8 cellular contexts compared by ENCODE assay signal in the genomic region with DNA sequence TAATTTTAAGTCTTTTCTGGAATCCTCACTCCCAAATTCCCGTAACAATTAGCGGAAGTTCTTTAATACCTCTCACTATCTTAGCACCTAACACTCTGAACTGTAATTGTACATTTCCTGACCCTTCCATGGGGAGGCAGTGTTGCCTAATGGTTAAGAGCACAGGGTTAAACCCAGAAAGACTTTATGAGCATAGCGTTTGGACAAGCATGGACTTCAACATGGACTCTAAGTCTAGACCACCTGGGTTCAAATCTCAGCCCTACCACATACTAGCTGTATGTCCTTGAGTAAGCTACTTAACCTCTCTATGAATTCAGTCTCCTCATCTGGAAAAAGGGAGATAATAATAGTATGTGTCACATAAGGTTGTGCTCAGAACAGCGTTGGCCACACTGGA. TPM values are rescaled to one million over a fixed set of nuclear protein-coding genes. Genes with fewer than 3 reads are reported as not detected.
A peak's percentile ranks its signal among the peaks of the same experiment; 100 is the strongest.
DNase-seq lines count a peak whose midpoint lies in the region; ATAC-seq, FAIRE-seq and TF ChIP-seq lines count a peak whose summit lies in the region.

No MANE protein-coding gene starts in this region.

- intact Hi-C loops in adrenal gland (cut with DNase I): loop anchor here in 1 of 2 donors (5.0 kb wide), 1 partner anchor 281 kb away; no protein-coding TSS in a partner anchor
- intact Hi-C loops in uterus (cut with DNase I; ENCODE audit: low total_unique reads): no loop called here

- H3K4me1 ChIP-seq in adrenal gland (replicated peaks in 1 of 2): peaks cover under 1 to 12% of the 10 kb centered on the region in 2 donors
- H3K4me1 ChIP-seq in keratinocyte (ENCODE audit: control insufficient read depth, extremely low read depth, insufficient read depth, low read length): peaks cover 20% of the 10 kb centered on the region
- peaks cover 0 to 5% of the 10 kb centered on the region in 2 donors for H3K4me1 ChIP-seq in uterus

- 76 to 82% (median 78%) methylated on average over 4 of the region's 4 CpGs for WGBS in adrenal gland, 4 donors

- H3K9ac ChIP-seq in keratinocyte (ENCODE audit: control insufficient read depth, extremely low read depth, insufficient read depth, low read length): no peak overlapping the region

- H3K79me2 ChIP-seq in keratinocyte (ENCODE audit: control insufficient read depth, insufficient read depth, low read length): peaks cover 19% of the 10 kb centered on the region

- FAIRE-seq in GM12892 (lab: Jason Lieb, UNC): peak; percentile 94
- FAIRE-seq in keratinocyte (lab: Jason Lieb, UNC): peak; percentile 86

- H3K9me3 ChIP-seq in adrenal gland (replicated peaks in 1 of 3) (peaks cover 0 to 6% (median 0%) of the 10 kb centered on the region in 3 donors), keratinocyte (ENCODE audit: control insufficient read depth, low read depth, low read length) (no peaks in the 10 kb centered on the region), uterus (peaks cover 0 to 5% of the 10 kb centered on the region in 2 donors)

- TF ChIP-seq CTCF in AG10803 (conservative IDR thresholded peaks at IDR 0.05; ENCODE audit: low read length) (peak; percentile 54), adrenal gland (IDR thresholded peaks at IDR 0.05) (peak; percentile 14 to 73 (median 57)), keratinocyte (optimal IDR thresholded peaks at IDR 0.05 in 1 of 3, IDR thresholded peaks at IDR 0.05 in 1 of 3, conservative IDR thresholded peaks at IDR 0.05 in 1 of 3; ENCODE audit: extremely low read depth in 1 of 3, insufficient read depth in 2 of 3, low read length in 3 of 3) (peak; percentile 56 to 77 (median 61)), uterus (IDR thresholded peaks at IDR 0.05) (peak in 3 of 4 experiments; percentile 26 to 57 (median 46))

- H3K36me3 ChIP-seq in adrenal gland (replicated peaks in 1 of 2) (no peaks in the 10 kb centered on the region), keratinocyte (ENCODE audit: control insufficient read depth in 2 of 2, extremely low read depth in 1 of 2, insufficient read depth in 2 of 2, low read length in 2 of 2) (no peaks in the 10 kb centered on the region), uterus (no peaks in the 10 kb centered on the region)

- DNase-seq in AG10803 (ENCODE audit: low read depth) (no peak), GM12892 (ENCODE audit: insufficient read length) (no peak), NCI-H2029 treated with DMSO at 0.1 percent for 48 hours (lab: John Stamatoyannopoulos, UW) (peak; percentile 27), adrenal gland (peak in 5 of 7 donors; percentile 20 to 61 (median 39)), keratinocyte (ENCODE audit: low read depth, low spot score) (no peak), uterus (no peak)
- no peak for DNase-seq in activated CD4-positive, CD25-positive, alpha-beta regulatory T cell (lab: John Stamatoyannopoulos, UW)

- H3K27ac ChIP-seq in adrenal gland (no peak overlapping the region), keratinocyte (ENCODE audit: control insufficient read depth, insufficient read depth, low read length) (no peak overlapping the region), uterus (peak overlapping the region in 1 of 2 donors; percentile 34)

- H3K27me3 ChIP-seq in adrenal gland: no peaks in the 10 kb centered on the region
- H3K27me3 ChIP-seq in keratinocyte (ENCODE audit: control insufficient read depth, extremely low read depth, insufficient read depth, low read length): no peaks in the 10 kb centered on the region
- H3K27me3 ChIP-seq in uterus: no peaks in the 10 kb centered on the region

- no peak overlapping the region for H3K4me2 ChIP-seq in keratinocyte (ENCODE audit: control insufficient read depth, extremely low read depth, insufficient read depth, low read depth, low read length)

- no peak overlapping the region for H2AFZ ChIP-seq in keratinocyte (ENCODE audit: control insufficient read depth, low read length)

- H3K4me3 ChIP-seq in AG10803 (ENCODE audit: low read length) (no peak overlapping the region), adrenal gland (no peak overlapping the region), keratinocyte (ENCODE audit: control insufficient read depth in 2 of 3, extremely low read depth in 1 of 3, insufficient read depth in 2 of 3, low read depth in 1 of 3, low read length in 3 of 3) (no peak overlapping the region), uterus (no peak overlapping the region)

- H4K20me1 ChIP-seq in keratinocyte (ENCODE audit: control insufficient read depth, extremely low read depth, insufficient read depth, low read length): no peaks in the 10 kb centered on the region

- H3K9me1 ChIP-seq in keratinocyte (ENCODE audit: control insufficient read depth, extremely low read depth, insufficient read depth, low read length): no peaks in the 10 kb centered on the region

- TF ChIP-seq POLR2A in GM12892 (IDR thresholded peaks at IDR 0.05; ENCODE audit: low read depth, low read length): no peak
- TF ChIP-seq POLR2A in adrenal gland (IDR thresholded peaks at IDR 0.05): no peak
- TF ChIP-seq POLR2A in uterus (IDR thresholded peaks at IDR 0.05): no peak

- ATAC-seq in HG02970 (IDR thresholded peaks at IDR 0.05; ENCODE audit: low FRiP score, unreplicated experiment): no peak

- dilution Hi-C loops in keratinocyte (cut with MboI; ENCODE audit: extremely low pct_ligation_motif_present, low sequenced_read_pairs): loop anchor here (10.0 kb wide), 1 partner anchor 289 kb away; no protein-coding TSS in a partner anchor

RNA-seq across cellular contexts. Expression of a gene that starts 13.0 kb away (rescaled TPM):
- not detected for polyA plus RNA-seq in GM12892 (2012; ENCODE audit: missing spikeins)
- 100 to 1,000 TPM in 6 of 8 donors, 10 to 100 TPM in 2; 81.9 to 386 (median 143) TPM for total RNA-seq in adrenal gland
- 100 to 1,000 TPM in 1 of 3 donors, 10 to 100 TPM in 2; 19.0 to 279 (median 33.7) TPM for polyA plus RNA-seq in adrenal gland
- polyA plus RNA-seq in keratinocyte: 12.8 to 35.9 TPM (median 20.4 TPM) in 3 replicates
- 5.0 TPM for polyA plus RNA-seq in keratinocyte (2011; ENCODE audit: low read depth)
- 16.5 and 23.5 TPM in 2 replicates for polyA plus RNA-seq in keratinocyte (2011; cell fraction: cytosol; rRNA removed)
- 40.8 and 42.4 TPM in 2 replicates for polyA plus RNA-seq in keratinocyte (2011; cell fraction: nucleus; rRNA removed)
- polyA plus RNA-seq in keratinocyte (2012; ENCODE audit: low replicate concordance): 4.5 and 29.9 TPM in 2 replicates
- polyA minus RNA-seq in keratinocyte: 15.6 to 52.7 TPM (median 24.5 TPM) in 3 replicates
- polyA minus RNA-seq in keratinocyte (2011; cell fraction: cytosol; rRNA and poly(A)+ RNA removed): 12.7 TPM
- 24.1 and 52.0 TPM in 2 replicates for polyA minus RNA-seq in keratinocyte (2011; cell fraction: nucleus; rRNA and poly(A)+ RNA removed)
- 100 to 1,000 TPM in 3 of 4 donors, 10 to 100 TPM in 1; 63.0 to 134 (median 113) TPM for total RNA-seq in uterus

RNA-seq across cellular contexts. Expression of a gene that starts 51.6 kb away (rescaled TPM):
- not detected for polyA plus RNA-seq in GM12892 (2012; ENCODE audit: missing spikeins)
- total RNA-seq in adrenal gland (1 to 10 TPM in 3 of 8 donors, under 1 TPM in 2, not detected in 3; 0.31 to 2.8 (median 1.5) TPM), uterus (not detected)
- polyA plus RNA-seq in adrenal gland (1 to 10 TPM in 2 of 3 donors, under 1 TPM in 1; 0.68 to 2.9 (median 1.7) TPM), keratinocyte (0.15 to 0.75 TPM (median 0.49 TPM) in 3 replicates)
- not detected for polyA plus RNA-seq in keratinocyte (2011; ENCODE audit: low read depth)
- polyA plus RNA-seq in keratinocyte (2011; cell fraction: cytosol; rRNA removed): 0.47 and 1.1 TPM in 2 replicates
- polyA plus RNA-seq in keratinocyte (2011; cell fraction: nucleus; rRNA removed): 1.1 and 1.2 TPM in 2 replicates
- 0.19 and 0.30 TPM in 2 replicates for polyA plus RNA-seq in keratinocyte (2012; ENCODE audit: low replicate concordance)
- not detected in 3 replicates for polyA minus RNA-seq in keratinocyte
- polyA minus RNA-seq in keratinocyte (2011; cell fraction: cytosol; rRNA and poly(A)+ RNA removed): not detected
- polyA minus RNA-seq in keratinocyte (2011; cell fraction: nucleus; rRNA and poly(A)+ RNA removed): not detected in 2 replicates

Comparison
In these comparisons a context has a peak if more than half of its experiments do, and no peak if none do; other contexts are left out.
1. DNase-seq: peak in NCI-H2029 treated with DMSO at 0.1 percent for 48 hours (single experiment) and adrenal gland (5 of 7); none in AG10803 (single experiment), GM12892 (single experiment), keratinocyte (single experiment), uterus (0 of 2) and activated CD4-positive, CD25-positive, alpha-beta regulatory T cell (0 of 4).
2. Peak in every context shown above with its lines, with median percentiles within 50 percentile points of each other: CTCF ChIP-seq.